In the genomic region with DNA sequence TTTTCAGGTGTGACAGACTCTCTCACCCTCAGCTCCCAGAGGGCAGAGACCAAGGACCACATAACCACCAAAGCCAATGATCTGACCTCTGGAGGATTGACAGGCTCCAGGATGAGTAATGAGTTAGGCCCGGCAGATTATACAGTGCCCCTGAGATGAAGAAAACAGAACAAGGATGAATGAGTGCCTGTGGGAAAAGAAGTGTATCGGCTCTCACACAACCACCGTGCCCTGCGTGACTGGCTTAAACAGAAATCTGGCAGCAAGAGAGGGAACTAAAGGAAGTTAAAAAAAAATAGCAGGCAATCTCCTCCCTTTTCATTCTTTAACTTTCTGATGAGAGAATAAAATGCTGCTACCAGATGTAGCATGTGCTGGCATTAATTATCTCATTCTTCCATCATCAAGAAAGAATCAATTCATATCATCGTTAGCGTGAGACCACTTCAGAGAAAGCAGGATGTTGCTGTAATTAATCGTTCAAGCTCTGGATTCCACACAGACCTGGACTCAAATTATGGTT, we compare ENCODE assay signal across 12 cellular contexts.
DNase-seq lines count a peak whose midpoint lies in the region; ATAC-seq and TF ChIP-seq lines count a peak whose summit lies in the region.
"Had no signal": no experiment of that assay in that cellular context is flagged by ENCODE, and none has a peak within 500 bp of the region (broad histone marks: within the 10 kb centered on the region; RNA-seq: fewer than 3 reads in every experiment).

No MANE protein-coding gene starts in this region.

- no peak overlapping the region for H4K8ac ChIP-seq in mesendoderm (ENCODE audit: low read depth, low read length)

- TF ChIP-seq EP300 in esophagus muscularis mucosa (IDR thresholded peaks at IDR 0.05) = no peak

- H2AK5ac ChIP-seq in mesendoderm (ENCODE audit: low read length) = no peak overlapping the region

- H3K4me2 ChIP-seq in GM23248 (ENCODE audit: unreplicated experiment) (no peak overlapping the region), mesendoderm (ENCODE audit: low read length) (no peak overlapping the region)
- H3K4me2 ChIP-seq: BLaER1 had no signal

- H3K4me3 Mint-ChIP-seq in natural killer cell treated with Interleukin-12 subunit alpha and Interleukin-12 subunit beta and Interleukin-15 and Interleukin-18, amount 100 ng/mL, for 72 hours = no peak overlapping the region
- H3K4me3 Mint-ChIP-seq: naive thymus-derived CD4-positive, alpha-beta T cell had no signal

- peaks cover 7% of the 10 kb centered on the region for H3K9me3 Mint-ChIP-seq in natural killer cell treated with Interleukin-12 subunit alpha and Interleukin-12 subunit beta and Interleukin-15 and Interleukin-18, amount 100 ng/mL, for 72 hours

- no peak for ATAC-seq in natural killer cell treated with Interleukin-12 subunit alpha and Interleukin-12 subunit beta and Interleukin-15 and Interleukin-18, amount 100 ng/mL, for 72 hours
- ATAC-seq: naive thymus-derived CD4-positive, alpha-beta T cell; Panc1 had no signal

- H3K36me3 Mint-ChIP-seq in natural killer cell treated with Interleukin-12 subunit alpha and Interleukin-12 subunit beta and Interleukin-15 and Interleukin-18, amount 100 ng/mL, for 72 hours = no peaks in the 10 kb centered on the region
- H3K36me3 Mint-ChIP-seq: naive thymus-derived CD4-positive, alpha-beta T cell had no signal

- H3K18ac ChIP-seq in mesendoderm (ENCODE audit: low read length) = no peak overlapping the region

- H3K23ac ChIP-seq in mesendoderm (ENCODE audit: low read length) = no peak overlapping the region

- in situ Hi-C loops in GM23248 (cut with MboI) = no loop called here

- peak overlapping the region; percentile 80 for H3K27ac ChIP-seq in GM23248
- no peak overlapping the region for H3K27ac ChIP-seq in esophagus muscularis mucosa (replicated peaks in 1 of 4)
- no peak overlapping the region for H3K27ac ChIP-seq in mesendoderm (ENCODE audit: low read depth, low read length)
- H3K27ac ChIP-seq: BLaER1 had no signal

- TF ChIP-seq CTCF in AG10803 (conservative IDR thresholded peaks at IDR 0.05; ENCODE audit: low read length) (no peak), fibroblast of villous mesenchyme (IDR thresholded peaks at IDR 0.05; ENCODE audit: insufficient read depth, low read depth, low read length) (no peak), esophagus muscularis mucosa (IDR thresholded peaks at IDR 0.05) (no peak)

- 4% methylated on average over 7 of the region's 7 CpGs for WGBS in GM23248 (ENCODE audit: low coverage in 1 of 2, low lambda C conversion rate in 2 of 2, missing lambda C conversion rate in 2 of 2), 2 experiments
- 56% methylated on average over 7 of the region's 7 CpGs for WGBS in esophagus muscularis mucosa
- WGBS in mesendoderm (ENCODE audit: extremely low coverage, insufficient coverage, low lambda C conversion rate) = no CpG with 5 or more reads among the region's 7 CpGs

- TF ChIP-seq POLR2A in esophagus muscularis mucosa (IDR thresholded peaks at IDR 0.05; ENCODE audit: low read depth) = no peak

- peaks cover 21% of the 10 kb centered on the region; the same call in 1 of the 2 replicates for H3F3A ChIP-seq in GM23248 (ENCODE audit: insufficient read depth)

- no peaks in the 10 kb centered on the region for H3K9me3 ChIP-seq in GM23248 (ENCODE audit: low read depth)
- H3K9me3 ChIP-seq in esophagus muscularis mucosa = no peaks in the 10 kb centered on the region
- H3K9me3 ChIP-seq: BLaER1 had no signal

- intact Hi-C loops in esophagus muscularis mucosa (cut with DNase I) = no loop called here

- no peak overlapping the region for H3K27ac Mint-ChIP-seq in natural killer cell treated with Interleukin-12 subunit alpha and Interleukin-12 subunit beta and Interleukin-15 and Interleukin-18, amount 100 ng/mL, for 72 hours
- H3K27ac Mint-ChIP-seq: naive thymus-derived CD4-positive, alpha-beta T cell had no signal

- H4K5ac ChIP-seq in mesendoderm (ENCODE audit: low read length) = no peak overlapping the region

- no peak overlapping the region for H3K4me3 ChIP-seq in AG10803 (ENCODE audit: low read length)
- no peak overlapping the region for H3K4me3 ChIP-seq in GM23248
- no peak overlapping the region for H3K4me3 ChIP-seq in fibroblast of villous mesenchyme (ENCODE audit: low read depth, low read length)
- H3K4me3 ChIP-seq in esophagus muscularis mucosa = no peak overlapping the region
- no peak overlapping the region for H3K4me3 ChIP-seq in mesendoderm (ENCODE audit: low read length)
- H3K4me3 ChIP-seq: BLaER1 had no signal

- H3K27me3 ChIP-seq in GM23248 (replicated peaks; ENCODE audit: insufficient read depth) = no peaks in the 10 kb centered on the region
- H3K27me3 ChIP-seq in esophagus muscularis mucosa = no peaks in the 10 kb centered on the region
- H3K27me3 ChIP-seq in mesendoderm (ENCODE audit: insufficient read depth, low read length, poor library complexity) = no peaks in the 10 kb centered on the region
- H3K27me3 ChIP-seq: BLaER1 had no signal

- H3K4me1 Mint-ChIP-seq in natural killer cell treated with Interleukin-12 subunit alpha and Interleukin-12 subunit beta and Interleukin-15 and Interleukin-18, amount 100 ng/mL, for 72 hours (ENCODE audit: low read depth in 2 of 2) = no peaks in the 10 kb centered on the region
- H3K4me1 Mint-ChIP-seq: naive thymus-derived CD4-positive, alpha-beta T cell had no signal

- no peak overlapping the region for H3K56ac ChIP-seq in mesendoderm (ENCODE audit: low read length)

- no peaks in the 10 kb centered on the region for H3K27me3 Mint-ChIP-seq in natural killer cell treated with Interleukin-12 subunit alpha and Interleukin-12 subunit beta and Interleukin-15 and Interleukin-18, amount 100 ng/mL, for 72 hours

- H2AFZ ChIP-seq in GM23248 = peak overlapping the region; percentile 40

- no peaks in the 10 kb centered on the region for H3K36me3 ChIP-seq in GM23248 (ENCODE audit: low read depth)
- H3K36me3 ChIP-seq in esophagus muscularis mucosa = no peaks in the 10 kb centered on the region
- H3K36me3 ChIP-seq in mesendoderm (ENCODE audit: control insufficient read depth, insufficient read depth, low read length) = no peaks in the 10 kb centered on the region
- H3K36me3 ChIP-seq: BLaER1 had no signal

- DNase-seq in AG10803 (ENCODE audit: low read depth) (peak; percentile 99), GM23248 (peak; percentile 90), NCI-H226 (peak; percentile 37), fibroblast of villous mesenchyme (ENCODE audit: low read depth) (peak; percentile 68), esophagus muscularis mucosa (ENCODE audit: extremely low spot score) (no peak), mesendoderm (no peak), putamen (ENCODE audit: low spot score) (no peak)
- DNase-seq in natural killer cell treated with Interleukin-12 subunit alpha and Interleukin-12 subunit beta and Interleukin-15 and Interleukin-18, amount 100 ng/mL, for 72 hours (ENCODE audit: low spot score) = no peak
- DNase-seq: effector memory CD4-positive, alpha-beta T cell; naive thymus-derived CD4-positive, alpha-beta T cell had no signal

- H3K4me1 ChIP-seq in GM23248 (ENCODE audit: insufficient read depth) (peaks cover 42% of the 10 kb centered on the region), esophagus muscularis mucosa (no peaks in the 10 kb centered on the region), mesendoderm (ENCODE audit: control insufficient read depth, low read depth, low read length) (no peaks in the 10 kb centered on the region)

- H2BK15ac ChIP-seq in mesendoderm (replicated peaks; ENCODE audit: low read depth) = no peak overlapping the region

- no peak overlapping the region for H2BK5ac ChIP-seq in mesendoderm (ENCODE audit: low read length)

- no peaks in the 10 kb centered on the region for H3K79me1 ChIP-seq in mesendoderm (ENCODE audit: low read length)

- no peak overlapping the region for H3K4ac ChIP-seq in mesendoderm (ENCODE audit: low read depth, low read length)

- H3K79me2 ChIP-seq in GM23248 (ENCODE audit: insufficient read depth) (no peaks in the 10 kb centered on the region), mesendoderm (ENCODE audit: control insufficient read depth, insufficient read depth, low read length) (no peaks in the 10 kb centered on the region)

- no peak overlapping the region for H2BK120ac ChIP-seq in mesendoderm (ENCODE audit: low read depth, low read length)

- no peaks in the 10 kb centered on the region; the same call in 1 of the 2 replicates for H3K9me2 ChIP-seq in GM23248 (ENCODE audit: insufficient read depth)

- no peaks in the 10 kb centered on the region for H4K20me1 ChIP-seq in GM23248 (ENCODE audit: insufficient read depth)
- H4K20me1 ChIP-seq: BLaER1 had no signal

- H3K9ac ChIP-seq in GM23248 = peak overlapping the region; percentile 37
- no peak overlapping the region for H3K9ac ChIP-seq in mesendoderm (ENCODE audit: low read length)
- H3K9ac ChIP-seq: BLaER1 had no signal

Comparison
In these comparisons a context has a peak if more than half of its experiments do, and no peak if none do; other contexts are left out.
1. DNase-seq: peak in AG10803 (single experiment), GM23248 (single experiment), NCI-H226 (single experiment) and fibroblast of villous mesenchyme (single experiment); none in esophagus muscularis mucosa (single experiment), mesendoderm (single experiment), putamen (single experiment) and natural killer cell treated with Interleukin-12 subunit alpha and Interleukin-12 subunit beta and Interleukin-15 and Interleukin-18, amount 100 ng/mL, for 72 hours (single experiment).